In genomic region chr10:88879754-88880286, GRCh38 we compare ENCODE assay signal across 8 cellular contexts. TPM values are rescaled to one million over a fixed set of nuclear protein-coding genes. Genes with fewer than 3 reads are reported as not detected.
DNase-seq lines count a peak whose midpoint lies in the region; ATAC-seq, FAIRE-seq and TF ChIP-seq lines count a peak whose summit lies in the region.

Gene STAMBPL1, plus strand, starts transcription at chr10:88880245. Its CDS starts 21,464 bp downstream, at chr10:88901709.

- no peak for TF ChIP-seq POLR2A in GM12878 (IDR thresholded peaks at IDR 0.05; ENCODE audit: low read depth, low read length)

- no peak for TF ChIP-seq RAD21 in GM12878 (IDR thresholded peaks at IDR 0.05; ENCODE audit: insufficient read depth, low read depth, low read length)

- peak within 1 kb of the TSS; percentile 89 for H3K4me3 ChIP-seq in GM12878
- H3K4me3 ChIP-seq in kidney (ENCODE audit: low read length in 2 of 2) = peak within 1 kb of the TSS; percentile 82 to 86

- no peaks in the 10 kb centered on the region for H3K36me3 ChIP-seq in GM12878 (ENCODE audit: control insufficient read depth in 2 of 2, insufficient read depth in 2 of 2, low read length in 1 of 2)
- no peaks in the 10 kb centered on the region for H3K36me3 ChIP-seq in kidney (ENCODE audit: control insufficient read depth in 1 of 2, insufficient read depth in 2 of 2, low read length in 2 of 2)

- under 1% methylated on average over 17 of the region's 24 CpGs for WGBS in GM12878 (ENCODE audit: insufficient coverage, insufficient replicate concordance, low lambda C conversion rate, missing lambda C conversion rate)

- CTCF ChIA-PET in GM12878 (lab: Yijun Ruan, JAX) = interaction anchor here (0.8 to 3.2 kb wide), 10 partner anchors 10 to 107 kb away, joined by 3 to 30 read pairs (median 6); no protein-coding TSS in a partner anchor

- POLR2A ChIA-PET in GM12878 (lab: Charles Lee) = interaction anchor here (0.8 to 1.7 kb wide), 5 partner anchors 8 to 117 kb away, joined by 4 to 18 read pairs (median 5); no protein-coding TSS in a partner anchor

- BruUV-seq in GM12878 (replicated peaks; lab: Mats Ljungman, UMichigan) = TSS peak; percentile 73

- intact Hi-C loops in T-helper 2 cell treated with Interferon-gamma antibody and Interleukin-4, amounts not matched to agents 100 ng/mL and 5 ng/mL, for 36 hours (cut with micrococcal nuclease) = loop anchor here (1.0 to 5.0 kb wide), 8 partner anchors 17 to 1018 kb away; partner anchors contain the start of gene KIF20B
- intact Hi-C loops in GM12878 (cut with micrococcal nuclease; ENCODE audit: unreplicated experiment) = loop anchor here (1.0 to 10.0 kb wide), 5 partner anchors 21 to 535 kb away; partner anchors contain the start of genes FAS and IFIT5
- intact Hi-C loops in kidney (cut with DNase I) = no loop called here

- TF ChIP-seq CTCF in GM12878 (IDR thresholded peaks at IDR 0.05 in 2 of 3, conservative IDR thresholded peaks at IDR 0.05 in 1 of 3; ENCODE audit: control insufficient read depth in 2 of 3, extremely low read depth in 1 of 3, insufficient read depth in 1 of 3, low read depth in 3 of 3, low read length in 3 of 3) (no peak), kidney (IDR thresholded peaks at IDR 0.05; ENCODE audit: borderline replicate concordance, extremely low read depth, insufficient read depth) (no peak)

- peak within 1 kb of the TSS; percentile 79 for H3K9ac ChIP-seq in GM12878 (ENCODE audit: control insufficient read depth, insufficient read depth, low read length)
- peak within 1 kb of the TSS; percentile 70 to 73 for H3K9ac ChIP-seq in kidney (ENCODE audit: low read length in 2 of 2)

- 0 out of 4 replicates have a peak, but pooled peaks of 1 of the 2 experiments have one; percentile 18 for TF ChIP-seq EP300 in GM12878 (IDR thresholded peaks at IDR 0.05; ENCODE audit: borderline replicate concordance in 1 of 2, control insufficient read depth in 1 of 2, low read depth in 2 of 2, low read length in 2 of 2)

- SMC1A ChIA-PET in GM12878 (lab: Charles Lee; ENCODE audit: uncharacterized antibody, unreplicated experiment) = interaction anchor here (0.5 to 12.6 kb wide), 10 partner anchors 10 to 113 kb away, joined by 3 to 110 read pairs (median 6); no protein-coding TSS in a partner anchor

- peak; percentile 88 for DNase-seq in DMS 273 (lab: John Stamatoyannopoulos, UW; ENCODE audit: unreplicated experiment)
- DNase-seq in HuH-7.5 (ENCODE audit: low spot score) = peak; percentile 48
- DNase-seq in GM12878 (ENCODE audit: low read depth, low spot score) = peak; percentile 50
- DNase-seq in kidney = no peak
- peak; percentile 79 for DNase-seq in stimulated activated CD4-positive, alpha-beta T cell treated with anti-CD3 and anti-CD28 coated beads, Interleukin-1b, Interleukin-23, amount 100 ng/mL, for 48 hours
- no peak for DNase-seq in HCEC 1CT

- H3K4me2 ChIP-seq in GM12878 (ENCODE audit: control insufficient read depth, insufficient read depth) = peak within 1 kb of the TSS; percentile 98

- RAD21 ChIA-PET in GM12878 (lab: Charles Lee; ENCODE audit: unreplicated experiment) = interaction anchor here (0.5 to 2.7 kb wide), 6 partner anchors 21 to 112 kb away, joined by 3 to 19 read pairs (median 6); no protein-coding TSS in a partner anchor

- no peaks in the 10 kb centered on the region for H4K20me1 ChIP-seq in GM12878 (ENCODE audit: control insufficient read depth, insufficient read depth)

- H3K27ac ChIP-seq in GM12878 (ENCODE audit: control insufficient read depth, insufficient read depth) (peak within 1 kb of the TSS; percentile 82), kidney (ENCODE audit: low read depth in 2 of 2, low read length in 2 of 2) (peak within 1 kb of the TSS; percentile 81 to 93)

- FAIRE-seq in GM12878 (lab: Jason Lieb, UNC) (no peak), kidney (lab: Jason Lieb, UNC) (no peak)

- peaks cover 14% of the 10 kb centered on the region for H3K4me1 ChIP-seq in GM12878 (ENCODE audit: control insufficient read depth, insufficient read depth, low read length)
- peaks cover 0 to 5% of the 10 kb centered on the region in 2 donors for H3K4me1 ChIP-seq in kidney (ENCODE audit: control insufficient read depth in 1 of 2, insufficient read depth in 1 of 2, low read depth in 1 of 2, low read length in 2 of 2)

- no peaks in the 10 kb centered on the region for H3K27me3 ChIP-seq in GM12878 (replicated peaks in 1 of 2; ENCODE audit: control insufficient read depth in 2 of 2, insufficient read depth in 2 of 2, low read length in 1 of 2)

- peaks cover 48% of the 10 kb centered on the region for H3K79me2 ChIP-seq in GM12878 (ENCODE audit: control insufficient read depth, insufficient read depth, low read length)

- in situ Hi-C loops in GM12878 (cut with MboI) = no loop called here

- H3K9me3 ChIP-seq in GM12878 (replicated peaks; ENCODE audit: control insufficient read depth, insufficient read depth, low read length) (no peaks in the 10 kb centered on the region), kidney (ENCODE audit: control insufficient read depth in 1 of 2, low read length in 2 of 2) (no peaks in the 10 kb centered on the region)

- ATAC-seq in GM21515 (IDR thresholded peaks at IDR 0.05; ENCODE audit: unreplicated experiment) = peak; percentile 56
- peak; percentile 66 for ATAC-seq in GM12878

- peak within 1 kb of the TSS; percentile 96 for H2AFZ ChIP-seq in GM12878 (ENCODE audit: control insufficient read depth, low read depth, low read length)

TF ChIP-seq in GM12878, 131 proteins besides CTCF, POLR2A, EP300 and RAD21 (continues in another document):
- TF ChIP-seq REST (IDR thresholded peaks at IDR 0.05; ENCODE audit: low read depth, low read length) = no peak; the same call in 1 of the 2 replicates
- no peak for TF ChIP-seq CBX5 (IDR thresholded peaks at IDR 0.05; ENCODE audit: low read depth)

RNA-seq across cellular contexts. Expression of gene STAMBPL1, which starts in this region (rescaled TPM):
- total RNA-seq in T-helper 2 cell treated with Interferon-gamma antibody and Interleukin-4, amounts not matched to agents 100 ng/mL and 5 ng/mL, for 36 hours = 39.4 and 39.5 TPM in 2 replicates
- total RNA-seq in GM12878 (2013; cell fraction: nucleolus; rRNA removed) = 253 and 256 TPM in 2 replicates
- total RNA-seq in GM12878 (2014; rRNA removed) (44.1 and 48.9 TPM in 2 replicates), GM12878 (2014; rRNA removed; fragmentation: Illumina TruSeq; extraction: Trizol) (28.8 and 29.0 TPM in 2 replicates), GM12878 (2021) (24.8 and 26.3 TPM in 2 replicates), kidney (6.9 TPM)
- polyA plus RNA-seq in GM12878 (2011; ENCODE audit: low read depth) = 5.7 TPM
- polyA plus RNA-seq in GM12878 (2011; rRNA removed) (42.1 and 55.8 TPM in 2 replicates), GM12878 (2014; fragmentation: Illumina TruSeq; extraction: Trizol) (24.5 and 29.6 TPM in 2 replicates), GM12878 (2014; fragmentation: Nextera tagmentation; extraction: Ambion mirVana) (10 to 100 TPM in 1 of 2 experiments, 1 to 10 TPM in 1; 7.5 to 13.0 TPM), GM12878 (2014; rRNA removed) (21.2 and 29.6 TPM in 2 replicates), GM12878 (2016; fragmentation: Nextera tagmentation; extraction: Ambion mirVana) (10 to 100 TPM; 21.0 to 21.5 TPM), kidney (ENCODE audit: insufficient read depth, low read depth, low replicate concordance) (3.0 TPM)
- polyA plus RNA-seq in GM12878 (2011; cell fraction: cytosol; rRNA removed) = 24.9 and 36.8 TPM in 2 replicates
- 48.4 and 51.8 TPM in 2 replicates for polyA plus RNA-seq in GM12878 (2011; cell fraction: nucleus; rRNA removed)
- 9.4 and 15.2 TPM in 2 replicates for polyA plus RNA-seq in GM12878 (2012)
- polyA minus RNA-seq in GM12878 (2011; rRNA and poly(A)+ RNA removed) = 28.0 and 32.3 TPM in 2 replicates
- polyA minus RNA-seq in GM12878 (2011; cell fraction: cytosol; rRNA and poly(A)+ RNA removed) = 9.8 and 14.3 TPM in 2 replicates
- 60.7 and 118 TPM in 2 replicates for polyA minus RNA-seq in GM12878 (2011; cell fraction: nucleus; rRNA and poly(A)+ RNA removed)

Comparison
In these comparisons a context has a peak if more than half of its experiments do, and no peak if none do; other contexts are left out.
1. DNase-seq: peak in DMS 273 (single experiment), HuH-7.5 (single experiment), GM12878 (single experiment) and stimulated activated CD4-positive, alpha-beta T cell treated with anti-CD3 and anti-CD28 coated beads, Interleukin-1b, Interleukin-23, amount 100 ng/mL, for 48 hours (single experiment); none in kidney (single experiment) and HCEC 1CT (single experiment).